ENCODE assay signal across 17 cellular contexts in genomic region chr18:48468151-48468550, GRCh38. TPM values are rescaled to one million over a fixed set of nuclear protein-coding genes. Genes with fewer than 3 reads are reported as not detected.
DNase-seq lines count a peak whose midpoint lies in the region; ATAC-seq and TF ChIP-seq lines count a peak whose summit lies in the region.
"Had no signal": no experiment of that assay in that cellular context is flagged by ENCODE, and none has a peak within 500 bp of the region (broad histone marks: within the 10 kb centered on the region; RNA-seq: fewer than 3 reads in every experiment).

No MANE protein-coding gene starts in this region.

- H3K9ac ChIP-seq in neural progenitor cell, result no peak overlapping the region
- H3K9ac ChIP-seq: BLaER1 had no signal

- peak; percentile 83 to 86 for DNase-seq in SJSA1 (ENCODE audit: low read depth in 1 of 2, low spot score in 2 of 2)
- DNase-seq in fibroblast of the aortic adventitia (ENCODE audit: low read depth), result peak; percentile 44
- DNase-seq in neural progenitor cell (ENCODE audit: low spot score), result no peak
- DNase-seq in type B pancreatic cell (ENCODE audit: extremely low spot score, unreplicated experiment), result no peak
- DNase-seq in NCI-H82 (lab: John Stamatoyannopoulos, UW), result no peak
- no peak for DNase-seq in naive thymus-derived CD4-positive, alpha-beta T cell
- DNase-seq: AML-193; Caco-2; CD8-positive, alpha-beta memory T cell; DND-41; GDM1; HCEC 1CT; HFFc6 had no signal

- no peak for TF ChIP-seq CTCF in fibroblast of the aortic adventitia (IDR thresholded peaks at IDR 0.05; ENCODE audit: insufficient read depth, low read length)
- TF ChIP-seq CTCF in neural progenitor cell (IDR thresholded peaks at IDR 0.05), result no peak
- TF ChIP-seq CTCF in type B pancreatic cell (conservative IDR thresholded peaks at IDR 0.05), result no peak

- no peaks in the 10 kb centered on the region for H4K20me1 ChIP-seq in neural progenitor cell (ENCODE audit: low read depth)
- H4K20me1 ChIP-seq: BLaER1 had no signal

- intact Hi-C loops in naive thymus-derived CD4-positive, alpha-beta T cell (cut with micrococcal nuclease), result no loop called here

- H3K27me3 ChIP-seq in SJSA1 (replicated peaks) (no peaks in the 10 kb centered on the region), neural progenitor cell (no peaks in the 10 kb centered on the region)
- no peaks in the 10 kb centered on the region for H3K27me3 ChIP-seq in naive thymus-derived CD4-positive, alpha-beta T cell (ENCODE audit: control insufficient read depth in 2 of 2, insufficient read depth in 2 of 2, low read length in 2 of 2)
- H3K27me3 ChIP-seq: BLaER1 had no signal

- no peaks in the 10 kb centered on the region for H3K4me1 Mint-ChIP-seq in neural progenitor cell
- H3K4me1 Mint-ChIP-seq in type B pancreatic cell (ENCODE audit: unreplicated experiment), result peaks cover 10% of the 10 kb centered on the region
- H3K4me1 Mint-ChIP-seq in naive thymus-derived CD4-positive, alpha-beta T cell, result no peaks in the 10 kb centered on the region
- H3K4me1 Mint-ChIP-seq: CD8-positive, alpha-beta memory T cell had no signal

- no peaks in the 10 kb centered on the region for H3K79me2 ChIP-seq in neural progenitor cell (ENCODE audit: low read depth)

- H3K27me3 Mint-ChIP-seq in neural progenitor cell (ENCODE audit: insufficient read depth, low read depth), result peaks cover 3% of the 10 kb centered on the region
- H3K27me3 Mint-ChIP-seq in type B pancreatic cell, result peaks cover 6% of the 10 kb centered on the region
- peaks cover 45 to 67% (median 61%) of the 10 kb centered on the region in 5 donors for H3K27me3 Mint-ChIP-seq in naive thymus-derived CD4-positive, alpha-beta T cell

- H3K27ac ChIP-seq in SJSA1 (peak overlapping the region; percentile 100), neural progenitor cell (no peak overlapping the region)
- no peak overlapping the region for H3K27ac ChIP-seq in naive thymus-derived CD4-positive, alpha-beta T cell (ENCODE audit: low read depth, low read length)
- H3K27ac ChIP-seq: A549, BLaER1 had no signal

- H3K36me3 ChIP-seq in SJSA1 (no peaks in the 10 kb centered on the region), neural progenitor cell (no peaks in the 10 kb centered on the region)
- no peaks in the 10 kb centered on the region for H3K36me3 ChIP-seq in naive thymus-derived CD4-positive, alpha-beta T cell (ENCODE audit: control insufficient read depth in 2 of 3, insufficient read depth in 3 of 3, low read length in 3 of 3)
- H3K36me3 ChIP-seq: BLaER1 had no signal

- no peak overlapping the region for H3K4me2 ChIP-seq in neural progenitor cell
- H3K4me2 ChIP-seq: A549, BLaER1 had no signal

- POLR2A ChIA-PET in naive thymus-derived CD4-positive, alpha-beta T cell (lab: Charles Lee), result interaction anchor here (1.2 kb wide), 1 partner anchor 12 kb away, joined by 3 read pairs; no protein-coding TSS in a partner anchor

- CTCF ChIA-PET in naive thymus-derived CD4-positive, alpha-beta T cell (lab: Charles Lee), result no interaction called here

- H3K9me3 ChIP-seq in SJSA1 (replicated peaks) (no peaks in the 10 kb centered on the region), neural progenitor cell (ENCODE audit: low read depth) (no peaks in the 10 kb centered on the region)
- H3K9me3 ChIP-seq in naive thymus-derived CD4-positive, alpha-beta T cell (ENCODE audit: control insufficient read depth in 2 of 3, low read length in 3 of 3), result no peaks in the 10 kb centered on the region
- H3K9me3 ChIP-seq: A549, BLaER1, Caco-2 had no signal

- H3K27ac Mint-ChIP-seq in neural progenitor cell (no peak overlapping the region), type B pancreatic cell (peak overlapping the region; percentile 80)
- H3K27ac Mint-ChIP-seq in naive thymus-derived CD4-positive, alpha-beta T cell, result no peak overlapping the region
- H3K27ac Mint-ChIP-seq: CD8-positive, alpha-beta memory T cell; HFFc6 had no signal

- H3K4me1 ChIP-seq in SJSA1 (replicated peaks) (peaks cover 66% of the 10 kb centered on the region), neural progenitor cell (no peaks in the 10 kb centered on the region)
- no peaks in the 10 kb centered on the region for H3K4me1 ChIP-seq in naive thymus-derived CD4-positive, alpha-beta T cell (ENCODE audit: control insufficient read depth in 2 of 2, insufficient read depth in 2 of 2, low read length in 2 of 2)
- H3K4me1 ChIP-seq: A549, BLaER1, Caco-2 had no signal

- H3F3A ChIP-seq in neural progenitor cell (ENCODE audit: low read depth), result no peaks in the 10 kb centered on the region

- H3K36me3 Mint-ChIP-seq in neural progenitor cell, result no peaks in the 10 kb centered on the region
- H3K36me3 Mint-ChIP-seq in type B pancreatic cell, result no peaks in the 10 kb centered on the region
- peaks cover 0 to 10% (median 0%) of the 10 kb centered on the region in 5 donors for H3K36me3 Mint-ChIP-seq in naive thymus-derived CD4-positive, alpha-beta T cell
- H3K36me3 Mint-ChIP-seq: CD8-positive, alpha-beta memory T cell had no signal

- peaks cover 5% of the 10 kb centered on the region for H3K9me3 Mint-ChIP-seq in neural progenitor cell
- H3K9me3 Mint-ChIP-seq in type B pancreatic cell, result peaks cover 11% of the 10 kb centered on the region
- H3K9me3 Mint-ChIP-seq in naive thymus-derived CD4-positive, alpha-beta T cell, result peaks cover 0 to 10% (median 5%) of the 10 kb centered on the region in 11 donors

- no peak for ATAC-seq in naive thymus-derived CD4-positive, alpha-beta T cell
- no peak for ATAC-seq in HG03175 (IDR thresholded peaks at IDR 0.05; ENCODE audit: unreplicated experiment)
- ATAC-seq: A549 had no signal

- H2AFZ ChIP-seq in neural progenitor cell (replicated peaks), result peak overlapping the region; percentile 34

- H3K4me3 Mint-ChIP-seq in neural progenitor cell (no peak overlapping the region), type B pancreatic cell (no peak overlapping the region)
- H3K4me3 Mint-ChIP-seq in naive thymus-derived CD4-positive, alpha-beta T cell, result no peak overlapping the region
- H3K4me3 Mint-ChIP-seq: CD8-positive, alpha-beta memory T cell; HFFc6 had no signal

- H3K4me3 ChIP-seq in SJSA1 (no peak overlapping the region), fibroblast of the aortic adventitia (ENCODE audit: low read depth, low read length) (no peak overlapping the region), neural progenitor cell (no peak overlapping the region)
- H3K4me3 ChIP-seq in naive thymus-derived CD4-positive, alpha-beta T cell (ENCODE audit: low read length), result no peak overlapping the region
- H3K4me3 ChIP-seq: A549, BLaER1 had no signal

RNA-seq across cellular contexts. Expression of gene ZBTB7C, which starts 59.0 kb away (rescaled TPM):
- total RNA-seq in SJSA1 (2014; rRNA removed; shearing (Covaris generic)), result 0.44 and 0.50 TPM in 2 replicates
- total RNA-seq in fibroblast of the aortic adventitia (ENCODE audit: low replicate concordance) (0.09 and 0.41 TPM in 2 replicates), neural progenitor cell (ENCODE audit: low replicate concordance) (0.15 and 2.3 TPM in 2 replicates), type B pancreatic cell (ENCODE audit: low replicate concordance) (13.0 and 40.9 TPM in 2 replicates)
- under 1 TPM in 1 of 5 experiments, not detected in 4; 0.51 TPM for total RNA-seq in naive thymus-derived CD4-positive, alpha-beta T cell
- not detected for polyA plus RNA-seq in naive thymus-derived CD4-positive, alpha-beta T cell
- total RNA-seq: HFFc6 had no signal
- polyA plus RNA-seq: AG04450; CD8-positive, alpha-beta memory T cell had no signal

Comparison
In these comparisons a context has a peak if more than half of its experiments do, and no peak if none do; other contexts are left out.
1. DNase-seq: peak in SJSA1 (2 of 2) and fibroblast of the aortic adventitia (single experiment); none in neural progenitor cell (single experiment), type B pancreatic cell (single experiment), NCI-H82 (single experiment) and naive thymus-derived CD4-positive, alpha-beta T cell (0 of 9).